In genomic region chr3:128053614-128054013, GRCh38 we compare ENCODE assay signal across 9 cellular contexts. TPM values are rescaled to one million over a fixed set of nuclear protein-coding genes. Genes with fewer than 3 reads are reported as not detected.
DNase-seq lines count a peak whose midpoint lies in the region; ATAC-seq, FAIRE-seq and TF ChIP-seq lines count a peak whose summit lies in the region.
"Had no signal": no experiment of that assay in that cellular context is flagged by ENCODE, and none has a peak within 500 bp of the region (broad histone marks: within the 10 kb centered on the region; RNA-seq: fewer than 3 reads in every experiment).

No MANE protein-coding gene starts in this region.

- H3K27ac ChIP-seq in left ventricle myocardium inferior (replicated peaks): peak overlapping the region; percentile 96

- H3K4me1 Mint-ChIP-seq in brain: peaks cover 42% of the 10 kb centered on the region
- H3K4me1 Mint-ChIP-seq in mesothelial cell of epicardium: peaks cover 39% of the 10 kb centered on the region

- peaks cover 14% of the 10 kb centered on the region for H3K27me3 Mint-ChIP-seq in brain
- H3K27me3 Mint-ChIP-seq in mesothelial cell of epicardium (ENCODE audit: low read depth): peaks cover 3% of the 10 kb centered on the region

- no peaks in the 10 kb centered on the region for H3K27me3 ChIP-seq in left ventricle myocardium inferior (ENCODE audit: low read depth)

- DNase-seq in left ventricle myocardium inferior: no peak
- no peak for DNase-seq in left cardiac atrium
- DNase-seq in mesothelial cell of epicardium (ENCODE audit: low spot score in 2 of 2, unreplicated experiment in 2 of 2): no peak
- no peak for DNase-seq in RCC 7860 (ENCODE audit: low spot score)
- no peak for DNase-seq in NCI-H1048 (lab: John Stamatoyannopoulos, UW)

- ATAC-seq in left cardiac atrium (no peak), GM21825 (IDR thresholded peaks at IDR 0.05; ENCODE audit: unreplicated experiment) (no peak), GM21381 (IDR thresholded peaks at IDR 0.05; ENCODE audit: unreplicated experiment) (no peak)

- H3K4me3 Mint-ChIP-seq in brain: peak overlapping the region; percentile 90 to 100 (median 97)
- H3K4me3 Mint-ChIP-seq in mesothelial cell of epicardium: peak overlapping the region; percentile 97

- peak overlapping the region; percentile 97 for H3K4me3 ChIP-seq in left ventricle myocardium inferior

- FAIRE-seq in RCC 7860 (lab: Jason Lieb, UNC): no peak
- FAIRE-seq: G401.6 had no signal

- H3K9me3 ChIP-seq in left ventricle myocardium inferior (replicated peaks): no peaks in the 10 kb centered on the region

- peaks cover 51% of the 10 kb centered on the region for H3K36me3 Mint-ChIP-seq in brain
- peaks cover 5% of the 10 kb centered on the region for H3K36me3 Mint-ChIP-seq in mesothelial cell of epicardium

- H3K27ac Mint-ChIP-seq in brain (peak overlapping the region; percentile 6 to 97 (median 92)), mesothelial cell of epicardium (peak overlapping the region; percentile 99)

- H3K4me1 ChIP-seq in left ventricle myocardium inferior: peaks cover 49% of the 10 kb centered on the region

- peaks cover 0 to 2% (median 0%) of the 10 kb centered on the region in 5 experiments for H3K9me3 Mint-ChIP-seq in brain
- no peaks in the 10 kb centered on the region for H3K9me3 Mint-ChIP-seq in mesothelial cell of epicardium

- TF ChIP-seq CTCF in left ventricle myocardium inferior (IDR thresholded peaks at IDR 0.05; ENCODE audit: borderline replicate concordance): no peak
- no peak for TF ChIP-seq CTCF in brain (conservative IDR thresholded peaks at IDR 0.05)
- TF ChIP-seq CTCF in mesothelial cell of epicardium (IDR thresholded peaks at IDR 0.05; ENCODE audit: unreplicated experiment): no peak

- intact Hi-C loops in left ventricle myocardium inferior (cut with micrococcal nuclease): no loop called here
- intact Hi-C loops in left cardiac atrium (cut with DNase I): no loop called here

- H3K36me3 ChIP-seq in left ventricle myocardium inferior: peaks cover 38% of the 10 kb centered on the region

RNA-seq across cellular contexts. Expression of gene SEC61A1, which starts 1.4 kb away (rescaled TPM):
- total RNA-seq in left ventricle myocardium inferior: 65.8 TPM
- total RNA-seq in left cardiac atrium: 100 to 1,000 TPM in 1 of 2 donors, 10 to 100 TPM in 1; 80.0 to 134 TPM
- 169 TPM for polyA plus RNA-seq in brain (ENCODE audit: insufficient read depth, low read depth, low replicate concordance)
- total RNA-seq in mesothelial cell of epicardium: 205 to 207 TPM (median 206 TPM) in 3 replicates
